20 cellular contexts compared by ENCODE assay signal in genomic region chr7:111780527-111780926, GRCh38.
DNase-seq lines count a peak whose midpoint lies in the region; ATAC-seq lines count a peak whose summit lies in the region.
"Had no signal": no experiment of that assay in that cellular context is flagged by ENCODE, and none has a peak within 500 bp of the region (broad histone marks: within the 10 kb centered on the region; RNA-seq: fewer than 3 reads in every experiment).

No MANE protein-coding gene starts in this region.

- peak; percentile 2 for DNase-seq in NOMO-1 treated with DMSO at 0.1 percent for 48 hours (lab: John Stamatoyannopoulos, UW; ENCODE audit: unreplicated experiment)
- DNase-seq in NOMO-1 treated with dmso at 0.1 percent for 144 hours (lab: John Stamatoyannopoulos, UW; ENCODE audit: unreplicated experiment): no peak
- peak; percentile 11 for DNase-seq in superior temporal gyrus (ENCODE audit: extremely low spot score)
- no peak for DNase-seq in posterior cingulate gyrus
- DNase-seq in NCI-H187 (lab: John Stamatoyannopoulos, UW): no peak
- DNase-seq in NCI-H146 (lab: John Stamatoyannopoulos, UW): no peak
- DNase-seq: 8988T; CD4-positive, alpha-beta memory T cell; DMS153; GDM1; Kasumi-1; MG63; NCI-H187 treated with DMSO at 0.1 percent for 48 hours; NCI-H226; NCI-H524; NCI-H82; PC-9; SW 1271 had no signal

- intact Hi-C loops in posterior cingulate gyrus (cut with DNase I): no loop called here

- ATAC-seq in GM21529 (IDR thresholded peaks at IDR 0.05; ENCODE audit: unreplicated experiment) (peak; percentile 45), HG03520 (IDR thresholded peaks at IDR 0.05; ENCODE audit: unreplicated experiment) (peak; percentile 77)

Comparison
In these comparisons a context has a peak if more than half of its experiments do, and no peak if none do; other contexts are left out.
1. DNase-seq: peak in NOMO-1 treated with DMSO at 0.1 percent for 48 hours (single experiment) and superior temporal gyrus (single experiment); none in NOMO-1 treated with dmso at 0.1 percent for 144 hours (single experiment), posterior cingulate gyrus (0 of 10), NCI-H187 (0 of 2) and NCI-H146 (single experiment).